In the genomic region with DNA sequence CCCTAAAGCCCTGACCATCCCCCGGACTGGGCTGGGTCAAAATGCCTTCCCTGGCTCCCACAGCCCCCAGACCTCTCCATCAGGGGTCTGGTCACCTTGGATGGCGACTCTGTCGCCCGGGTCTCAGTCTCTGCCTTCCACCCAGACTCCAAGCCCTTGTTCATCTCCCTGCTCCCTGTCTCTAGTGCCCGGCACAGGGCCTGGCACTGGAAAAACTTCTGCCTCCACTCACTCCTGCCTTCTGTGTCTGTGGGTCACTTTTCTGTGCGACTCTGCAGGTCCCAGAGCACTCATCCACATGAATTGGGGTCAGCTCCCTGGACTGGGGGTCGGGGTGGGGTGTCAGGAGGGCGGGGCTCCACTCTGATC, we compare ENCODE assay signal across 8 cellular contexts. TPM values are rescaled to one million over a fixed set of nuclear protein-coding genes. Genes with fewer than 3 reads are reported as not detected.
DNase-seq lines count a peak whose midpoint lies in the region; ATAC-seq and TF ChIP-seq lines count a peak whose summit lies in the region.

No MANE protein-coding gene starts in this region.

- POLR2A ChIA-PET in CD4-positive, alpha-beta memory T cell (lab: Charles Lee; ENCODE audit: partially characterized antibody), result interaction anchor here (4.9 kb wide), 1 partner anchor 22 kb away, joined by 64 read pairs; the partner anchor contains the start of gene ZNF444
- POLR2A ChIA-PET in Panc1 (lab: Charles Lee), result interaction anchor here (0.6 kb wide), 2 partner anchors 12 to 20 kb away, joined by 6 to 7 read pairs; no protein-coding TSS in a partner anchor

- peak overlapping the region; percentile 89 to 96 (median 89) for H3K27ac Mint-ChIP-seq in CD4-positive, alpha-beta memory T cell

- TF ChIP-seq CTCF in Panc1 (IDR thresholded peaks at IDR 0.05), result no peak
- no peak for TF ChIP-seq CTCF in epithelial cell of esophagus (IDR thresholded peaks at IDR 0.05; ENCODE audit: insufficient read depth, low read depth, low read length, missing control alignments)
- TF ChIP-seq CTCF in neutrophil (IDR thresholded peaks at IDR 0.05), result no peak

- no peaks in the 10 kb centered on the region for H3K9me3 ChIP-seq in CD4-positive, alpha-beta memory T cell (ENCODE audit: control insufficient read depth in 1 of 2, low read length in 2 of 2)
- H3K9me3 ChIP-seq in Panc1 (ENCODE audit: control insufficient read depth, insufficient read depth, low read depth, low read length) (no peaks in the 10 kb centered on the region), neutrophil (no peaks in the 10 kb centered on the region)

- no peaks in the 10 kb centered on the region for H3K27me3 ChIP-seq in CD4-positive, alpha-beta memory T cell (ENCODE audit: insufficient read depth, low read length)
- H3K27me3 ChIP-seq in Panc1 (ENCODE audit: control insufficient read depth, insufficient read depth, low read length) (no peaks in the 10 kb centered on the region), neutrophil (no peaks in the 10 kb centered on the region)

- ATAC-seq in Panc1 (peak; percentile 0), HG03439 (IDR thresholded peaks at IDR 0.05; ENCODE audit: unreplicated experiment) (no peak)

- in situ Hi-C loops in Panc1 (cut with HindIII; ENCODE audit: low pct_unique_long_range_greater_than_20kb, low sequenced_read_pairs) (no loop called here), ACHN (cut with HindIII; ENCODE audit: low pct_ligation_motif_present, low pct_unique_long_range_greater_than_20kb, low sequenced_read_pairs) (no loop called here)

- peak overlapping the region; percentile 79 for H3K27ac ChIP-seq in CD4-positive, alpha-beta memory T cell (ENCODE audit: low read depth, low read length)
- H3K27ac ChIP-seq in Panc1 (ENCODE audit: low read length), result peak overlapping the region; percentile 88
- peak overlapping the region; percentile 99 for H3K27ac ChIP-seq in neutrophil

- H3K36me3 Mint-ChIP-seq in CD4-positive, alpha-beta memory T cell, result peaks cover 0 to 9% of the 10 kb centered on the region in 2 donors

- H3K36me3 ChIP-seq in CD4-positive, alpha-beta memory T cell (ENCODE audit: insufficient read depth, low read length), result no peaks in the 10 kb centered on the region
- H3K36me3 ChIP-seq in Panc1 (ENCODE audit: control insufficient read depth, insufficient read depth, low read length) (no peaks in the 10 kb centered on the region), neutrophil (peaks cover 5% of the 10 kb centered on the region)

- peak overlapping the region in 1 of 2 donors; percentile 60 for H3K4me3 ChIP-seq in CD4-positive, alpha-beta memory T cell (ENCODE audit: low read length in 2 of 2)
- H3K4me3 ChIP-seq in Panc1 (ENCODE audit: low read depth in 2 of 2, low read length in 2 of 2) (peak overlapping the region; percentile 75 to 91), epithelial cell of esophagus (ENCODE audit: low read length) (peak overlapping the region; percentile 65), neutrophil (ENCODE audit: low read depth in 1 of 2, low read length in 1 of 2) (peak overlapping the region; percentile 63 to 87)

- H3K9me3 Mint-ChIP-seq in CD4-positive, alpha-beta memory T cell, result peaks cover 0 to 2% (median 0%) of the 10 kb centered on the region in 8 donors

- intact Hi-C loops in CD4-positive, alpha-beta memory T cell (cut with micrococcal nuclease), result loop anchor here (2.0 to 5.0 kb wide), 2 partner anchors 273 to 1928 kb away; partner anchors contain the start of genes TSEN34 and ZNF582
- intact Hi-C loops in Panc1 (cut with micrococcal nuclease; ENCODE audit: unreplicated experiment), result no loop called here

- H3K4me1 Mint-ChIP-seq in CD4-positive, alpha-beta memory T cell, result peaks cover 21 to 53% (median 42%) of the 10 kb centered on the region in 4 donors

- CTCF ChIA-PET in CD4-positive, alpha-beta memory T cell (lab: Charles Lee; ENCODE audit: partially characterized antibody), result interaction anchor here (1.5 kb wide), 1 partner anchor 19 kb away, joined by 3 read pairs; no protein-coding TSS in a partner anchor
- CTCF ChIA-PET in Panc1 (lab: Charles Lee), result no interaction called here

- H3K27me3 Mint-ChIP-seq in CD4-positive, alpha-beta memory T cell, result no peaks in the 10 kb centered on the region

- H3K4me1 ChIP-seq in CD4-positive, alpha-beta memory T cell (ENCODE audit: insufficient read depth, low read length), result peaks cover 19% of the 10 kb centered on the region
- peaks cover 48% of the 10 kb centered on the region for H3K4me1 ChIP-seq in Panc1 (ENCODE audit: control insufficient read depth, insufficient read depth, low read length)
- H3K4me1 ChIP-seq in neutrophil (ENCODE audit: control insufficient read depth in 1 of 2, insufficient read depth in 1 of 2, low read depth in 1 of 2, low read length in 1 of 2), result peaks cover 57 to 61% of the 10 kb centered on the region in 2 experiments

- DNase-seq in CD4-positive, alpha-beta memory T cell, result no peak
- DNase-seq in Panc1 (ENCODE audit: low read depth, low spot score) (no peak), epithelial cell of esophagus (ENCODE audit: low read depth) (no peak), NCI-H2196 treated with DMSO at 0.1 percent for 48 hours (lab: John Stamatoyannopoulos, UW; ENCODE audit: unreplicated experiment) (no peak), ACHN (no peak), NCI-H1092 treated with DMSO at 0.1 percent for 48 hours (lab: John Stamatoyannopoulos, UW) (no peak)

- BruUV-seq in Panc1 (replicated peaks; lab: Mats Ljungman, UMichigan), result no TSS peak

- peak overlapping the region; percentile 64 to 87 (median 82) for H3K4me3 Mint-ChIP-seq in CD4-positive, alpha-beta memory T cell

RNA-seq across cellular contexts. Expression of gene ZNF787, which starts 1.1 kb away (rescaled TPM):
- 10 to 100 TPM; 29.6 to 34.1 TPM for total RNA-seq in CD4-positive, alpha-beta memory T cell
- polyA plus RNA-seq in CD4-positive, alpha-beta memory T cell, result 1 to 10 TPM in 1 of 2 donors, under 1 TPM in 1; 0.67 to 3.1 TPM
- 132 TPM for total RNA-seq in Panc1 (2021; ENCODE audit: unreplicated experiment)
- 200 TPM for polyA plus RNA-seq in Panc1 (2012; ENCODE audit: insufficient read length)

RNA-seq across cellular contexts. Expression of gene ZNF444, which starts 21.1 kb away (rescaled TPM):
- total RNA-seq in CD4-positive, alpha-beta memory T cell, result 10 to 100 TPM; 33.2 to 42.8 TPM
- 10 to 100 TPM in 1 of 2 donors, 1 to 10 TPM in 1; 6.2 to 20.8 TPM for polyA plus RNA-seq in CD4-positive, alpha-beta memory T cell
- 81.5 TPM for total RNA-seq in Panc1 (2021; ENCODE audit: unreplicated experiment)
- polyA plus RNA-seq in Panc1 (2012; ENCODE audit: insufficient read length), result 95.0 TPM

RNA-seq across cellular contexts. Expression of gene GALP, which starts 55.8 kb away (rescaled TPM):
- not detected for total RNA-seq in CD4-positive, alpha-beta memory T cell
- not detected for polyA plus RNA-seq in CD4-positive, alpha-beta memory T cell
- total RNA-seq in Panc1 (2021; ENCODE audit: unreplicated experiment), result not detected
- not detected for polyA plus RNA-seq in Panc1 (2012; ENCODE audit: insufficient read length)
